Comparison of ENCODE assay signal across 25 cellular contexts in the genomic region with DNA sequence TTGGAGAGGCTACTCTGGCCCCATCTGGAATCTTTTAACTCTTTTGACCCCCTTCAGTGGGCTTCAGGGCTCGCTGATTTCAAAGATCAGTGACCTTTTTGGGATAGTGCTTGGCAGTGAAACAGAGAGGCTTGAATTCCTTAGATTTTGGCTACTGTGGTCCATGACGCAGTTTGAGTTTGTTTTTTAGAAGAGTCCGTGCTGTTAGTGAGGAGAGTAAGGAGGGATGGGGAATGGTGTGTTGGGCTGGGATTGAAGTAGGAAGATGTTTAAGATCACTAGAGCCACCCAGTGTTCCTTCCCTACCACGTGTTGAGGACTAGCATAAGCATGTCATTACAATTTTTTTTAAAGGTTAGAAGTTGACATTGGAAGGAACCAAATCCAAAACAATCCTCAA. TPM values are rescaled to one million over a fixed set of nuclear protein-coding genes. Genes with fewer than 3 reads are reported as not detected.
DNase-seq lines count a peak whose midpoint lies in the region; ATAC-seq, FAIRE-seq and TF ChIP-seq lines count a peak whose summit lies in the region.
"Had no signal": no experiment of that assay in that cellular context is flagged by ENCODE, and none has a peak within 500 bp of the region (broad histone marks: within the 10 kb centered on the region; RNA-seq: fewer than 3 reads in every experiment).

No MANE protein-coding gene starts in this region.

- H2AFZ ChIP-seq in HepG2 (ENCODE audit: low read length) (no peak overlapping the region), hepatocyte (no peak overlapping the region)

- no peak for TF ChIP-seq RAD21 in HepG2 (CRISPR knock-in tag; IDR thresholded peaks at IDR 0.05)

- H3K36me3 ChIP-seq in HepG2 (replicated peaks in 1 of 2; ENCODE audit: control insufficient read depth in 1 of 2, insufficient read depth in 2 of 2, low read length in 2 of 2) (no peaks in the 10 kb centered on the region), right lobe of liver (no peaks in the 10 kb centered on the region), hepatocyte (replicated peaks; ENCODE audit: insufficient read depth, low read depth) (no peaks in the 10 kb centered on the region), testis (ENCODE audit: low read depth, missing control alignments) (no peaks in the 10 kb centered on the region)
- H3K36me3 ChIP-seq: SJSA1 had no signal

- H3K4me3 Mint-ChIP-seq in activated CD4-positive, alpha-beta T cell treated with anti-CD3 and anti-CD28 coated beads, Interleukin-2, amount 10 ng/mL, durations not matched to agents 24 days and 14 days = no peak overlapping the region
- H3K4me3 Mint-ChIP-seq: IgD-negative memory B cell had no signal

- CTCF ChIA-PET in HepG2 (lab: Yijun Ruan, JAX; ENCODE audit: low intra/inter-chr PET ratio, low total read pairs) = no interaction called here

- H3K9me3 ChIP-seq in HepG2 (ENCODE audit: low read length) (no peaks in the 10 kb centered on the region), right lobe of liver (no peaks in the 10 kb centered on the region), hepatocyte (ENCODE audit: low read depth) (no peaks in the 10 kb centered on the region), testis (no peaks in the 10 kb centered on the region)
- H3K9me3 ChIP-seq: SJSA1 had no signal

- ATAC-seq in HepG2 (no peak), right lobe of liver (no peak), GM18858 (IDR thresholded peaks at IDR 0.05; ENCODE audit: unreplicated experiment) (no peak)

- H3K27ac ChIP-seq in HepG2 (ENCODE audit: extremely low read length, insufficient read depth, low read length) (no peak overlapping the region), right lobe of liver (no peak overlapping the region), hepatocyte (peak overlapping the region; percentile 64), testis (peak overlapping the region; percentile 43 to 66)
- H3K27ac ChIP-seq: 22Rv1, KMS-11, SJSA1 had no signal

- peaks cover 60% of the 10 kb centered on the region for H3K27me3 Mint-ChIP-seq in activated CD4-positive, alpha-beta T cell treated with anti-CD3 and anti-CD28 coated beads, Interleukin-2, amount 10 ng/mL, durations not matched to agents 24 days and 14 days

- H3K4me3 ChIP-seq in HepG2 (replicated peaks in 1 of 3; ENCODE audit: insufficient read depth in 1 of 3, low read depth in 2 of 3, low read length in 3 of 3) (no peak overlapping the region), right lobe of liver (no peak overlapping the region), hepatocyte (no peak overlapping the region), testis (no peak overlapping the region)
- H3K4me3 ChIP-seq: SJSA1 had no signal

- no peaks in the 10 kb centered on the region for H3K9me2 ChIP-seq in hepatocyte (replicated peaks; ENCODE audit: insufficient read depth)

- H3K79me2 ChIP-seq in HepG2 (ENCODE audit: insufficient read depth, low read length) (no peaks in the 10 kb centered on the region), hepatocyte (no peaks in the 10 kb centered on the region)

- H4K20me1 ChIP-seq in HepG2 (ENCODE audit: insufficient read depth, low read length) (no peaks in the 10 kb centered on the region), hepatocyte (ENCODE audit: insufficient read depth, poor library complexity, severe bottlenecking) (no peaks in the 10 kb centered on the region)

- FAIRE-seq in HepG2 (lab: Jason Lieb, UNC) = no peak

- WGBS in HepG2 (ENCODE audit: low lambda C conversion rate) = 23% methylated on average over 4 of the region's 4 CpGs
- 63% methylated on average over 2 of the region's 4 CpGs for WGBS in right lobe of liver (ENCODE audit: insufficient coverage, low coverage, low lambda C conversion rate, missing lambda C conversion rate)
- WGBS in hepatocyte (ENCODE audit: low lambda C conversion rate, missing lambda C conversion rate) = 66% methylated on average over 4 of the region's 4 CpGs
- WGBS in testis, 2 donors = 53 to 59% methylated on average over 4 of the region's 4 CpGs

- H3K27ac Mint-ChIP-seq in activated CD4-positive, alpha-beta T cell treated with anti-CD3 and anti-CD28 coated beads, Interleukin-2, amount 10 ng/mL, durations not matched to agents 24 days and 14 days = no peak overlapping the region
- H3K27ac Mint-ChIP-seq: IgD-negative memory B cell had no signal

- no peaks in the 10 kb centered on the region for H3K36me3 Mint-ChIP-seq in activated CD4-positive, alpha-beta T cell treated with anti-CD3 and anti-CD28 coated beads, Interleukin-2, amount 10 ng/mL, durations not matched to agents 24 days and 14 days (ENCODE audit: low read depth)
- H3K36me3 Mint-ChIP-seq: CD4-positive, CD25-positive, alpha-beta regulatory T cell; IgD-negative memory B cell had no signal

- POLR2A ChIA-PET in HepG2 (lab: Yijun Ruan, JAX) = no interaction called here

- H3K4me2 ChIP-seq in HepG2 (ENCODE audit: low read depth, low read length) (no peak overlapping the region), hepatocyte (no peak overlapping the region)
- H3K4me2 ChIP-seq: KMS-11 had no signal

- BruUV-seq in HepG2 (replicated peaks; lab: Mats Ljungman, UMichigan) = no TSS peak

- H3K27me3 ChIP-seq in HepG2 (ENCODE audit: control insufficient read depth in 1 of 2, insufficient read depth in 2 of 2, low read length in 2 of 2) (no peaks in the 10 kb centered on the region; a peak in 1 of 5 replicates), right lobe of liver (no peaks in the 10 kb centered on the region), hepatocyte (no peaks in the 10 kb centered on the region), testis (no peaks in the 10 kb centered on the region)
- H3K27me3 ChIP-seq: SJSA1 had no signal

- no peak for TF ChIP-seq EP300 in HepG2 (IDR thresholded peaks at IDR 0.05; ENCODE audit: low read depth in 2 of 2, low read length in 2 of 2)
- no peak for TF ChIP-seq EP300 in HepG2 (CRISPR knock-in tag; IDR thresholded peaks at IDR 0.05; ENCODE audit: borderline replicate concordance)

- H3K9me3 Mint-ChIP-seq in activated CD4-positive, alpha-beta T cell treated with anti-CD3 and anti-CD28 coated beads, Interleukin-2, amount 10 ng/mL, durations not matched to agents 24 days and 14 days = no peaks in the 10 kb centered on the region
- H3K9me3 Mint-ChIP-seq: CD4-positive, CD25-positive, alpha-beta regulatory T cell; IgD-negative memory B cell had no signal

- intact Hi-C loops in HepG2 (cut with micrococcal nuclease; ENCODE audit: unreplicated experiment) = no loop called here
- intact Hi-C loops in right lobe of liver (cut with DNase I) = no loop called here
- intact Hi-C loops in testis (cut with DNase I; ENCODE audit: low total_unique reads) = no loop called here
- intact Hi-C loops in activated CD4-positive, alpha-beta T cell treated with anti-CD3 and anti-CD28 coated beads, Interleukin-2, amount 10 ng/mL, durations not matched to agents 24 days and 14 days (cut with micrococcal nuclease) = loop anchor here (5.0 kb wide), 1 partner anchor 863 kb away; no protein-coding TSS in a partner anchor

- peaks cover 10% of the 10 kb centered on the region for H3K4me1 ChIP-seq in HepG2 (ENCODE audit: insufficient read depth, low read length)
- H3K4me1 ChIP-seq in right lobe of liver = peaks cover 0 to 10% (median 5%) of the 10 kb centered on the region in 4 donors
- H3K4me1 ChIP-seq in hepatocyte (ENCODE audit: insufficient read depth) = peaks cover 2% of the 10 kb centered on the region
- peaks cover 5% of the 10 kb centered on the region for H3K4me1 ChIP-seq in testis

- DNase-seq in HepG2 (ENCODE audit: low spot score) = no peak
- no peak for DNase-seq in right lobe of liver
- no peak for DNase-seq in hepatocyte (ENCODE audit: low spot score)
- no peak for DNase-seq in testis
- no peak for DNase-seq in EL
- no peak for DNase-seq in AML-193 (lab: John Stamatoyannopoulos, UW)
- no peak for DNase-seq in activated CD4-positive, alpha-beta T cell treated with anti-CD3 and anti-CD28 coated beads, Interleukin-2, amount 10 ng/mL, durations not matched to agents 24 days and 14 days
- DNase-seq: ACHN; CD4-positive, CD25-positive, alpha-beta regulatory T cell; DMS153; DND-41; MM.1S; NCI-H1048; NCI-H1694; NCI-H2227 treated with DMSO at 0.1 percent for 48 hours; NCI-H526 treated with DMSO at 0.1 percent for 48 hours; Right ventricle myocardium superior; RPMI8226 had no signal

- H3K9ac ChIP-seq in HepG2 (ENCODE audit: insufficient read depth, low read depth, low read length) = no peak overlapping the region
- H3K9ac ChIP-seq: KMS-11 had no signal

- in situ Hi-C loops in HepG2 (cut with HindIII; ENCODE audit: extremely low pct_ligation_motif_present, low pct_unique_long_range_greater_than_20kb) = no loop called here

- TF ChIP-seq POLR2A in HepG2 (IDR thresholded peaks at IDR 0.05; ENCODE audit: insufficient read depth in 1 of 2, low read depth in 2 of 2, low read length in 2 of 2) = no peak
- no peak for TF ChIP-seq POLR2A in right lobe of liver (IDR thresholded peaks at IDR 0.05)
- no peak for TF ChIP-seq POLR2A in testis (IDR thresholded peaks at IDR 0.05)

- TF ChIP-seq CTCF in HepG2 (CRISPR knock-in tag; IDR thresholded peaks at IDR 0.05) (no peak), right lobe of liver (IDR thresholded peaks at IDR 0.05) (no peak), hepatocyte (IDR thresholded peaks at IDR 0.05; ENCODE audit: poor library complexity) (no peak), testis (IDR thresholded peaks at IDR 0.05) (no peak)

- H3K4me1 Mint-ChIP-seq in activated CD4-positive, alpha-beta T cell treated with anti-CD3 and anti-CD28 coated beads, Interleukin-2, amount 10 ng/mL, durations not matched to agents 24 days and 14 days = peaks cover 3% of the 10 kb centered on the region

RNA-seq across cellular contexts. Expression of a gene that starts 16.4 kb away (rescaled TPM):
- not detected in 2 replicates for total RNA-seq in HepG2 (2016; rRNA removed; fragmentation: Illumina TruSeq; extraction: Trizol)
- not detected in 2 replicates for total RNA-seq in HepG2 (2016; cell fraction: cytosol; rRNA removed; fragmentation: Illumina TruSeq; extraction: Trizol; ENCODE audit: low read depth)
- total RNA-seq in HepG2 (2016; cell fraction: insoluble cytoplasmic fraction; rRNA removed; fragmentation: Illumina TruSeq; extraction: Trizol) = not detected in 2 replicates
- not detected in 2 replicates for total RNA-seq in HepG2 (2016; cell fraction: membrane; rRNA removed; fragmentation: Illumina TruSeq; extraction: Trizol)
- not detected in 2 replicates for total RNA-seq in HepG2 (2016; cell fraction: nucleus; rRNA removed; fragmentation: Illumina TruSeq; extraction: Trizol)
- polyA plus RNA-seq in HepG2 (2011; rRNA removed) = not detected in 2 replicates
- polyA plus RNA-seq in HepG2 (2011; cell fraction: cytosol; rRNA removed) = not detected in 2 replicates
- not detected in 2 replicates for polyA plus RNA-seq in HepG2 (2011; cell fraction: nucleus; rRNA removed)
- not detected in 2 replicates for polyA plus RNA-seq in HepG2 (2012)
- not detected in 2 replicates for polyA plus RNA-seq in HepG2 (2016; cell fraction: cytosol; fragmentation: Illumina TruSeq; extraction: Trizol; ENCODE audit: low read depth)
- not detected in 2 replicates for polyA plus RNA-seq in HepG2 (2016; cell fraction: insoluble cytoplasmic fraction; fragmentation: Illumina TruSeq; extraction: Trizol; ENCODE audit: low read depth)
- polyA plus RNA-seq in HepG2 (2016; cell fraction: membrane; fragmentation: Illumina TruSeq; extraction: Trizol; ENCODE audit: low read depth) = not detected in 2 replicates
- not detected in 2 replicates for polyA plus RNA-seq in HepG2 (2016; cell fraction: nucleus; fragmentation: Illumina TruSeq; extraction: Trizol; ENCODE audit: insufficient read depth, low read depth)
- 0.12 TPM in 1 of 2 replicates, not detected in the other for polyA minus RNA-seq in HepG2 (2011; rRNA and poly(A)+ RNA removed; ENCODE audit: low replicate concordance)
- polyA minus RNA-seq in HepG2 (2011; cell fraction: cytosol; rRNA and poly(A)+ RNA removed) = not detected in 2 replicates
- polyA minus RNA-seq in HepG2 (2011; cell fraction: nucleus; rRNA and poly(A)+ RNA removed) = not detected in 2 replicates
- 1 to 10 TPM; 4.5 to 10.0 (median 6.7) TPM for total RNA-seq in right lobe of liver
- 15.8 and 18.2 TPM in 2 replicates for total RNA-seq in hepatocyte
- polyA plus RNA-seq in hepatocyte = 12.4 and 19.3 TPM in 2 replicates
- total RNA-seq in testis = 10 to 100 TPM in 1 of 2 donors, 1 to 10 TPM in 1; 8.9 to 11.4 TPM
- polyA plus RNA-seq in testis (ENCODE audit: insufficient read depth, low read depth, low replicate concordance) = 5.9 TPM
- total RNA-seq in activated CD4-positive, alpha-beta T cell treated with anti-CD3 and anti-CD28 coated beads, Interleukin-2, amount 10 ng/mL, durations not matched to agents 24 days and 14 days = 0.44 and 0.47 TPM in 2 replicates
- total RNA-seq: H4, NCI-H460, SJSA1 had no signal

RNA-seq across cellular contexts. Expression of a gene that starts 56.7 kb away (rescaled TPM):
- total RNA-seq in HepG2 (2016; rRNA removed; fragmentation: Illumina TruSeq; extraction: Trizol) = 1.3 and 1.9 TPM in 2 replicates
- total RNA-seq in HepG2 (2016; cell fraction: cytosol; rRNA removed; fragmentation: Illumina TruSeq; extraction: Trizol; ENCODE audit: low read depth) = 0.40 and 0.44 TPM in 2 replicates
- total RNA-seq in HepG2 (2016; cell fraction: insoluble cytoplasmic fraction; rRNA removed; fragmentation: Illumina TruSeq; extraction: Trizol) = 1.0 and 1.8 TPM in 2 replicates
- 0.93 and 1.4 TPM in 2 replicates for total RNA-seq in HepG2 (2016; cell fraction: membrane; rRNA removed; fragmentation: Illumina TruSeq; extraction: Trizol)
- 2.2 and 3.9 TPM in 2 replicates for total RNA-seq in HepG2 (2016; cell fraction: nucleus; rRNA removed; fragmentation: Illumina TruSeq; extraction: Trizol)
- polyA plus RNA-seq in HepG2 (2011; rRNA removed) = 0.47 and 0.48 TPM in 2 replicates
- 0.31 and 0.72 TPM in 2 replicates for polyA plus RNA-seq in HepG2 (2011; cell fraction: cytosol; rRNA removed)
- 0.48 and 0.74 TPM in 2 replicates for polyA plus RNA-seq in HepG2 (2011; cell fraction: nucleus; rRNA removed)
- 0.24 and 1.3 TPM in 2 replicates for polyA plus RNA-seq in HepG2 (2012)
- polyA plus RNA-seq in HepG2 (2016; cell fraction: cytosol; fragmentation: Illumina TruSeq; extraction: Trizol; ENCODE audit: low read depth) = 0.06 and 0.10 TPM in 2 replicates
- 0.99 and 1.9 TPM in 2 replicates for polyA plus RNA-seq in HepG2 (2016; cell fraction: insoluble cytoplasmic fraction; fragmentation: Illumina TruSeq; extraction: Trizol; ENCODE audit: low read depth)
- polyA plus RNA-seq in HepG2 (2016; cell fraction: membrane; fragmentation: Illumina TruSeq; extraction: Trizol; ENCODE audit: low read depth) = 0.19 and 0.48 TPM in 2 replicates
- polyA plus RNA-seq in HepG2 (2016; cell fraction: nucleus; fragmentation: Illumina TruSeq; extraction: Trizol; ENCODE audit: insufficient read depth, low read depth) = 0.91 and 1.4 TPM in 2 replicates
- 1.9 and 3.2 TPM in 2 replicates for polyA minus RNA-seq in HepG2 (2011; rRNA and poly(A)+ RNA removed; ENCODE audit: low replicate concordance)
- polyA minus RNA-seq in HepG2 (2011; cell fraction: cytosol; rRNA and poly(A)+ RNA removed) = 1.7 TPM in 1 of 2 replicates, not detected in the other
- polyA minus RNA-seq in HepG2 (2011; cell fraction: nucleus; rRNA and poly(A)+ RNA removed) = 1.2 and 1.3 TPM in 2 replicates
- 10 to 100 TPM in 2 of 6 experiments, 1 to 10 TPM in 4; 5.0 to 12.1 (median 8.8) TPM for total RNA-seq in right lobe of liver
- total RNA-seq in hepatocyte = 11.2 and 16.3 TPM in 2 replicates
- 7.1 and 8.7 TPM in 2 replicates for polyA plus RNA-seq in hepatocyte
- 10 to 100 TPM; 25.4 to 26.8 TPM for total RNA-seq in testis
- polyA plus RNA-seq in testis (ENCODE audit: insufficient read depth, low read depth, low replicate concordance) = 15.0 TPM
- total RNA-seq in activated CD4-positive, alpha-beta T cell treated with anti-CD3 and anti-CD28 coated beads, Interleukin-2, amount 10 ng/mL, durations not matched to agents 24 days and 14 days = 108 and 118 TPM in 2 replicates

Comparison
In these comparisons a context has a peak if more than half of its experiments do, and no peak if none do; other contexts are left out.
1. H3K27ac ChIP-seq: peak in hepatocyte (single experiment) and testis (2 of 2); none in HepG2 (single experiment) and right lobe of liver (0 of 3).